ENCODE assay signal across 9 cellular contexts in the genomic region with DNA sequence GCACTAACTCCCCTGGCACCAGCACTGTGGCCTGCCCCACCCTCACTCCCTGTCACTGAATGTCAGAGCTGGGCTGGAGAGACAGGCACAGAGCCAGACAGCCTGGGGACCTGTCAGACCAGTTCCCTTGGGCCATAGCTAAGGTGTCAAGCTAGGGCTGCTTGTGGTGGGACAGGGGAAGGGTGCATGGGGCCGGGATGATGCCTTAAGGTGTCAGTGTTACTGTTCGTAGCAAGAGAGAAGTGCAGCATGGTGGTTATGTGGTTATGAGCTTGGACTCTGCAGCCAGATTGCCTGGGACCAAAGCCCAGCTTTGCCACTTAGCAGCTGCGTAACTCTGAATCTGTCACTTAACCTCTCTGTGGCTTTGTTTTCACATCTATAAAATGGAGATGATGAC. TPM values are rescaled to one million over a fixed set of nuclear protein-coding genes. Genes with fewer than 3 reads are reported as not detected.
DNase-seq lines count a peak whose midpoint lies in the region; ATAC-seq, FAIRE-seq and TF ChIP-seq lines count a peak whose summit lies in the region.
"Had no signal": no experiment of that assay in that cellular context is flagged by ENCODE, and none has a peak within 500 bp of the region (broad histone marks: within the 10 kb centered on the region; RNA-seq: fewer than 3 reads in every experiment).

No MANE protein-coding gene starts in this region.

- no peaks in the 10 kb centered on the region for H3K27me3 ChIP-seq in endodermal cell (ENCODE audit: control insufficient read depth, insufficient read depth, low read length, poor library complexity, severe bottlenecking)
- no peaks in the 10 kb centered on the region for H3K27me3 ChIP-seq in MG63

- 89 to 98% methylated on average over 2 to 3 of the region's 3 CpGs for WGBS in endodermal cell (ENCODE audit: insufficient coverage in 1 of 2, insufficient read length in 1 of 2), 2 experiments

- no peak overlapping the region for H3K27ac Mint-ChIP-seq in endodermal cell
- H3K27ac Mint-ChIP-seq in stimulated activated naive B cell treated with anti-CD40 and anti-IgM and Interleukin-4, amounts not matched to agents 10 μg/mL and 1 μg/mL and 100 μg/mL, for 72 hours = peak overlapping the region; percentile 31

- ATAC-seq in HG03354 (IDR thresholded peaks at IDR 0.05; ENCODE audit: poor library complexity, severe bottlenecking, unreplicated experiment) (peak; percentile 14), GM19467 (IDR thresholded peaks at IDR 0.05; ENCODE audit: unreplicated experiment) (no peak)
- no peak for ATAC-seq in stimulated activated naive B cell treated with anti-CD40 and anti-IgM and Interleukin-4, amounts not matched to agents 10 μg/mL and 1 μg/mL and 100 μg/mL, for 72 hours (replicated peaks)

- TF ChIP-seq CTCF in endodermal cell (conservative IDR thresholded peaks at IDR 0.05) = no peak

- FAIRE-seq in GM19239 (lab: Jason Lieb, UNC) = no peak

- H3K9me3 Mint-ChIP-seq in endodermal cell = no peaks in the 10 kb centered on the region
- no peaks in the 10 kb centered on the region for H3K9me3 Mint-ChIP-seq in stimulated activated naive B cell treated with anti-CD40 and anti-IgM and Interleukin-4, amounts not matched to agents 10 μg/mL and 1 μg/mL and 100 μg/mL, for 72 hours

- H3K4me3 Mint-ChIP-seq in endodermal cell = no peak overlapping the region
- H3K4me3 Mint-ChIP-seq in stimulated activated naive B cell treated with anti-CD40 and anti-IgM and Interleukin-4, amounts not matched to agents 10 μg/mL and 1 μg/mL and 100 μg/mL, for 72 hours = peak overlapping the region; percentile 56 to 93

- peaks cover 6% of the 10 kb centered on the region for H3K36me3 Mint-ChIP-seq in endodermal cell (ENCODE audit: low read depth)
- H3K36me3 Mint-ChIP-seq in stimulated activated naive B cell treated with anti-CD40 and anti-IgM and Interleukin-4, amounts not matched to agents 10 μg/mL and 1 μg/mL and 100 μg/mL, for 72 hours = peaks cover 2 to 5% of the 10 kb centered on the region in 2 donors

- peaks cover 8% of the 10 kb centered on the region for H3K4me1 ChIP-seq in endodermal cell (ENCODE audit: control insufficient read depth, insufficient read depth, low read length)

- H3K27ac ChIP-seq in endodermal cell (ENCODE audit: low read depth, low read length) = no peak overlapping the region

- H3K4me1 Mint-ChIP-seq in endodermal cell = peaks cover 52% of the 10 kb centered on the region
- peaks cover 52 to 75% of the 10 kb centered on the region in 2 donors for H3K4me1 Mint-ChIP-seq in stimulated activated naive B cell treated with anti-CD40 and anti-IgM and Interleukin-4, amounts not matched to agents 10 μg/mL and 1 μg/mL and 100 μg/mL, for 72 hours

- no peaks in the 10 kb centered on the region for H3K27me3 Mint-ChIP-seq in endodermal cell (ENCODE audit: insufficient read depth)
- no peaks in the 10 kb centered on the region for H3K27me3 Mint-ChIP-seq in stimulated activated naive B cell treated with anti-CD40 and anti-IgM and Interleukin-4, amounts not matched to agents 10 μg/mL and 1 μg/mL and 100 μg/mL, for 72 hours

- no peaks in the 10 kb centered on the region for H3K9me3 ChIP-seq in endodermal cell (ENCODE audit: control insufficient read depth, low read length)
- H3K9me3 ChIP-seq in MG63 = no peaks in the 10 kb centered on the region

- H3K4me3 ChIP-seq in endodermal cell (ENCODE audit: low read length) (no peak overlapping the region), MG63 (no peak overlapping the region)

- H3K36me3 ChIP-seq in endodermal cell (ENCODE audit: control insufficient read depth, insufficient read depth, low read length) (no peaks in the 10 kb centered on the region), MG63 (no peaks in the 10 kb centered on the region)

- DNase-seq in GM19239 (ENCODE audit: insufficient read length, low spot score) = peak; percentile 47
- peak; percentile 68 for DNase-seq in endodermal cell
- DNase-seq in stimulated activated naive B cell treated with anti-CD40 and anti-IgM and Interleukin-4, amounts not matched to agents 10 μg/mL and 1 μg/mL and 100 μg/mL, for 72 hours = no peak
- DNase-seq in MG63 = no peak
- DNase-seq in activated CD4-positive, alpha-beta T cell treated with anti-CD3 and anti-CD28 coated beads for 1 hour = no peak
- DNase-seq in SW 1271 (lab: John Stamatoyannopoulos, UW) = no peak
- DNase-seq: NCI-H526 treated with DMSO at 0.1 percent for 48 hours had no signal

- H3K9ac ChIP-seq in endodermal cell (ENCODE audit: extremely low read depth, low read length, poor library complexity, severe bottlenecking) = no peak overlapping the region

RNA-seq across cellular contexts. Expression of a gene that starts 3.8 kb away (rescaled TPM):
- 10 to 100 TPM; 11.4 to 19.6 TPM for total RNA-seq in endodermal cell
- 3.7 TPM for polyA plus RNA-seq in endodermal cell (2013, experiment 1 of 2)
- polyA plus RNA-seq in endodermal cell (2013, experiment 2 of 2) = 3.2 TPM
- 2.9 and 6.1 TPM in 2 replicates for total RNA-seq in MG63 (2014; rRNA removed; shearing (Covaris generic); ENCODE audit: low replicate concordance)

RNA-seq across cellular contexts. Expression of a gene that starts 18.2 kb away (rescaled TPM):
- 10 to 100 TPM; 21.3 to 30.4 TPM for total RNA-seq in endodermal cell
- 13.9 TPM for polyA plus RNA-seq in endodermal cell (2013, experiment 1 of 2)
- polyA plus RNA-seq in endodermal cell (2013, experiment 2 of 2) = 13.5 TPM
- 14.2 and 17.6 TPM in 2 replicates for total RNA-seq in MG63 (2014; rRNA removed; shearing (Covaris generic); ENCODE audit: low replicate concordance)

RNA-seq across cellular contexts. Expression of a gene that starts 29.6 kb away (rescaled TPM):
- total RNA-seq in endodermal cell = not detected
- not detected for polyA plus RNA-seq in endodermal cell (2013, experiment 1 of 2)
- not detected for polyA plus RNA-seq in endodermal cell (2013, experiment 2 of 2)
- not detected in 2 replicates for total RNA-seq in MG63 (2014; rRNA removed; shearing (Covaris generic); ENCODE audit: low replicate concordance)

RNA-seq across cellular contexts. Expression of a gene that starts 49.1 kb away (rescaled TPM):
- total RNA-seq in endodermal cell = 10 to 100 TPM; 52.0 to 56.9 TPM
- polyA plus RNA-seq in endodermal cell (2013, experiment 1 of 2) = 39.0 TPM
- polyA plus RNA-seq in endodermal cell (2013, experiment 2 of 2) = 39.5 TPM
- total RNA-seq in MG63 (2014; rRNA removed; shearing (Covaris generic); ENCODE audit: low replicate concordance) = 18.1 and 56.5 TPM in 2 replicates

Comparison
In these comparisons a context has a peak if more than half of its experiments do, and no peak if none do; other contexts are left out.
1. DNase-seq: peak in GM19239 (single experiment) and endodermal cell (single experiment); none in stimulated activated naive B cell treated with anti-CD40 and anti-IgM and Interleukin-4, amounts not matched to agents 10 μg/mL and 1 μg/mL and 100 μg/mL, for 72 hours (single experiment), MG63 (single experiment), activated CD4-positive, alpha-beta T cell treated with anti-CD3 and anti-CD28 coated beads for 1 hour (single experiment) and SW 1271 (0 of 2).